In the genomic region with DNA sequence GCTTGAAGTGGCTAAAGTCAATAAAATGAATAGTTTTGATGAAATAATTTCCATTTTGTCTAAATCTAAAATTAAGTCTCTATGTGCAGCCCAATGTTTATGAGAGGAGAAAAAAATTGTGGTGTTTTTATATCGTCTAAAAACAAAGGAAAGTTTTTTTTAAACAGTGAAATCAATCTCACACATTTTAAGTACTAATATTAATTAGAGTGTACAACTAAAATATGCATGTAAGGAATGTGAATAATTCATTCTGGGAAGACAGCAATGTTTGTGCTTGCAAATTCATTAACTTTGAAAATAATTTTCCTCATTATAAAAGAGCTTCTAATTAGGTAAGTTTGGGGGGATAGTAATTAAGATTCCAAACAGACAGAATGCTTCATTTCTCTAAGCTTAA, we compare ENCODE assay signal across 11 cellular contexts. TPM values are rescaled to one million over a fixed set of nuclear protein-coding genes. Genes with fewer than 3 reads are reported as not detected.
"Had no signal": no experiment of that assay in that cellular context is flagged by ENCODE, and none has a peak within 500 bp of the region (broad histone marks: within the 10 kb centered on the region; RNA-seq: fewer than 3 reads in every experiment).

A gene with protein sequence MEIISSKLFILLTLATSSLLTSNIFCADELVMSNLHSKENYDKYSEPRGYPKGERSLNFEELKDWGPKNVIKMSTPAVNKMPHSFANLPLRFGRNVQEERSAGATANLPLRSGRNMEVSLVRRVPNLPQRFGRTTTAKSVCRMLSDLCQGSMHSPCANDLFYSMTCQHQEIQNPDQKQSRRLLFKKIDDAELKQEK (minus strand): TSS at position 101 of the 400 bp plus-strand sequence. CDS start 47 bp downstream, at position 54.

- DNase-seq: IMR-90, KBM-7, KG1 had no signal

- H3K4me2 ChIP-seq: KMS-11 had no signal

- H3K4me3 ChIP-seq: K562 had no signal

- H3K9ac ChIP-seq: KMS-11 had no signal

- FAIRE-seq: HepG2, HTR-8/SVneo, K562 had no signal

- H3K27ac ChIP-seq: HL-60, KMS-11 had no signal

- ATAC-seq: HepG2, K562 had no signal

RNA-seq across cellular contexts. Expression of the gene that starts here (rescaled TPM):
- total RNA-seq: HepG2, HT-29, HT1080, IMR-90, K562 had no signal
- polyA plus RNA-seq: HepG2, IgD-negative memory B cell, IMR-90, K562 had no signal
